In genomic region chr5:9544056-9544455, GRCh38 we compare ENCODE assay signal across 7 cellular contexts. TPM values are rescaled to one million over a fixed set of nuclear protein-coding genes. Genes with fewer than 3 reads are reported as not detected.
DNase-seq lines count a peak whose midpoint lies in the region; ATAC-seq, FAIRE-seq and TF ChIP-seq lines count a peak whose summit lies in the region.

No MANE protein-coding gene starts in this region.

- no peak for ATAC-seq in GM21526 (IDR thresholded peaks at IDR 0.05; ENCODE audit: low FRiP score, unreplicated experiment)
- no peak for ATAC-seq in GM19328 (IDR thresholded peaks at IDR 0.05; ENCODE audit: unreplicated experiment)

- no peak for TF ChIP-seq CTCF in WERI-Rb-1 (IDR thresholded peaks at IDR 0.05; ENCODE audit: low read depth, low read length)

- H3K4me3 ChIP-seq in HAP-1 (peak overlapping the region; percentile 47), WERI-Rb-1 (ENCODE audit: low read depth, low read length) (peak overlapping the region; percentile 85), iPS-15b (ENCODE audit: low read depth, low read length) (peak overlapping the region; percentile 88), small intestine (ENCODE audit: low read depth in 1 of 2, low read length in 2 of 2) (peak overlapping the region; percentile 19 to 97)

- WGBS in small intestine, 3 donors, result 9 to 15% (median 11%) methylated on average over 6 of the region's 6 CpGs

- H3K27ac ChIP-seq in WERI-Rb-1, result peak overlapping the region; percentile 51
- peak overlapping the region in 1 of 2 donors; percentile 68 for H3K27ac ChIP-seq in small intestine (ENCODE audit: low read depth in 1 of 2, low read length in 1 of 2)

- H3K27me3 ChIP-seq in HAP-1 (ENCODE audit: low read depth) (peaks cover 6% of the 10 kb centered on the region), WERI-Rb-1 (ENCODE audit: insufficient read depth, low read depth, severe bottlenecking) (no peaks in the 10 kb centered on the region), iPS-15b (ENCODE audit: control insufficient read depth, insufficient read depth, low read length) (peaks cover 3% of the 10 kb centered on the region), small intestine (ENCODE audit: control insufficient read depth in 2 of 2, insufficient read depth in 2 of 2, low read length in 2 of 2) (peaks cover 0 to 3% of the 10 kb centered on the region in 2 donors)

- DNase-seq in HAP-1 (ENCODE audit: low spot score in 2 of 2), result no peak
- DNase-seq in WERI-Rb-1, result no peak
- no peak for DNase-seq in small intestine
- DNase-seq in NCI-H1092 treated with DMSO at 0.1 percent for 48 hours (lab: John Stamatoyannopoulos, UW), result no peak

- H3K9ac ChIP-seq in iPS-15b (ENCODE audit: low read depth, low read length), result no peak overlapping the region

- in situ Hi-C loops in HAP-1 (cut with MboI; ENCODE audit: low sequenced_read_pairs), result loop anchor here (25.0 kb wide), 1 partner anchor 182 kb away; no protein-coding TSS in a partner anchor

- FAIRE-seq in small intestine (lab: Jason Lieb, UNC), result peak; percentile 5

- H3K36me3 ChIP-seq in HAP-1 (replicated peaks) (no peaks in the 10 kb centered on the region), WERI-Rb-1 (peaks cover 4% of the 10 kb centered on the region), iPS-15b (ENCODE audit: control insufficient read depth, insufficient read depth, low read length) (no peaks in the 10 kb centered on the region), small intestine (ENCODE audit: control insufficient read depth in 2 of 2, insufficient read depth in 2 of 2, low read length in 2 of 2) (no peaks in the 10 kb centered on the region)

- H3K9me3 ChIP-seq in HAP-1 (no peaks in the 10 kb centered on the region), WERI-Rb-1 (ENCODE audit: severe bottlenecking) (no peaks in the 10 kb centered on the region), iPS-15b (ENCODE audit: control insufficient read depth, insufficient read depth, low read length) (no peaks in the 10 kb centered on the region), small intestine (ENCODE audit: control insufficient read depth, low read depth) (no peaks in the 10 kb centered on the region)

- H3K4me1 ChIP-seq in HAP-1, result peaks cover 4% of the 10 kb centered on the region; the same call in 1 of the 2 replicates
- peaks cover 4% of the 10 kb centered on the region for H3K4me1 ChIP-seq in iPS-15b (ENCODE audit: control insufficient read depth, insufficient read depth, low read length)
- H3K4me1 ChIP-seq in small intestine (ENCODE audit: control insufficient read depth in 2 of 2, insufficient read depth in 1 of 2, low read depth in 1 of 2, low read length in 1 of 2), result no peaks in the 10 kb centered on the region

RNA-seq across cellular contexts. Expression of gene SEMA5A, which starts 1.8 kb away (rescaled TPM):
- 1 to 10 TPM in 1 of 3 donors, under 1 TPM in 2; 0.45 to 1.9 (median 0.54) TPM for polyA plus RNA-seq in small intestine
